In genomic region chr12:131911251-131911650, GRCh38 we compare ENCODE assay signal across 22 cellular contexts. TPM values are rescaled to one million over a fixed set of nuclear protein-coding genes. Genes with fewer than 3 reads are reported as not detected.
DNase-seq lines count a peak whose midpoint lies in the region; ATAC-seq, FAIRE-seq and TF ChIP-seq lines count a peak whose summit lies in the region.
"Had no signal": no experiment of that assay in that cellular context is flagged by ENCODE, and none has a peak within 500 bp of the region (broad histone marks: within the 10 kb centered on the region; RNA-seq: fewer than 3 reads in every experiment).

No MANE protein-coding gene starts in this region.

- 98% methylated on average over 11 of the region's 12 CpGs for WGBS in smooth muscle cell (ENCODE audit: low lambda C conversion rate)

- no peaks in the 10 kb centered on the region for H3F3A ChIP-seq in smooth muscle cell (ENCODE audit: low read depth)

- H3K9ac ChIP-seq in kidney (ENCODE audit: low read length in 2 of 2) = no peak overlapping the region
- H3K9ac ChIP-seq in smooth muscle cell (ENCODE audit: low read depth) = no peak overlapping the region

- no peak overlapping the region for H3K4me3 ChIP-seq in GM06990 (replicated peaks; ENCODE audit: low read depth, low read length)
- no peak overlapping the region for H3K4me3 ChIP-seq in kidney (ENCODE audit: low read length in 2 of 2)
- H3K4me3 ChIP-seq in smooth muscle cell = no peak overlapping the region
- H3K4me3 ChIP-seq: Peyer's patch had no signal

- peak overlapping the region; percentile 4 for H3K4me2 ChIP-seq in smooth muscle cell

- peaks cover 26% of the 10 kb centered on the region for H4K20me1 ChIP-seq in smooth muscle cell (ENCODE audit: low read depth)

- H3K27ac ChIP-seq in kidney (ENCODE audit: low read depth in 2 of 2, low read length in 2 of 2) (no peak overlapping the region), smooth muscle cell (ENCODE audit: low read depth) (peak overlapping the region; percentile 66)
- H3K27ac ChIP-seq: Peyer's patch had no signal

- H3K27me3 ChIP-seq in GM06990 (replicated peaks; ENCODE audit: control insufficient read depth, insufficient read depth, low read length) (no peaks in the 10 kb centered on the region), smooth muscle cell (ENCODE audit: low read depth) (no peaks in the 10 kb centered on the region)
- H3K27me3 ChIP-seq: Peyer's patch had no signal

- H2AFZ ChIP-seq in smooth muscle cell (ENCODE audit: low read depth) = no peak overlapping the region

- ATAC-seq in Right ventricle myocardium inferior (no peak), left cardiac atrium (no peak), HG02938 (IDR thresholded peaks at IDR 0.05; ENCODE audit: unreplicated experiment) (no peak)
- ATAC-seq: HepG2 had no signal

- H3K9me3 ChIP-seq in kidney (ENCODE audit: control insufficient read depth in 1 of 2, low read length in 2 of 2) (no peaks in the 10 kb centered on the region), smooth muscle cell (replicated peaks; ENCODE audit: low read depth) (no peaks in the 10 kb centered on the region)
- H3K9me3 ChIP-seq: Peyer's patch had no signal

- intact Hi-C loops in Right ventricle myocardium inferior (cut with DNase I) (no loop called here), left cardiac atrium (cut with DNase I) (no loop called here), kidney (cut with DNase I) (no loop called here)

- no peaks in the 10 kb centered on the region for H3K79me2 ChIP-seq in smooth muscle cell (ENCODE audit: low read depth)

- DNase-seq in Right ventricle myocardium inferior (ENCODE audit: missing footprints) = peak; percentile 32
- no peak for DNase-seq in left cardiac atrium
- DNase-seq in GM06990 (ENCODE audit: extremely low read depth, insufficient read length) = peak; percentile 5
- DNase-seq in kidney = peak; percentile 56
- DNase-seq in smooth muscle cell (lab: John Stamatoyannopoulos, UW; ENCODE audit: unreplicated experiment) = no peak
- DNase-seq in NCI-H526 treated with DMSO at 0.1 percent for 48 hours (lab: John Stamatoyannopoulos, UW) = no peak
- DNase-seq: 8988T; AML-193; CD4-positive, CD25-positive, alpha-beta regulatory T cell; GF-D8; H7; HFFc6; KG1; NCI-H1105; NCI-H2029 treated with DMSO at 0.1 percent for 48 hours; NCI-H2171; NCI-H345; NCI-H524; NCI-H82; Peyer's patch had no signal

- FAIRE-seq in kidney (lab: Jason Lieb, UNC) = no peak
- FAIRE-seq: HepG2 had no signal

- H3K4me1 ChIP-seq in kidney (ENCODE audit: control insufficient read depth in 1 of 2, insufficient read depth in 1 of 2, low read depth in 1 of 2, low read length in 2 of 2) (no peaks in the 10 kb centered on the region), smooth muscle cell (ENCODE audit: low read depth) (no peaks in the 10 kb centered on the region)

- H3K36me3 ChIP-seq in GM06990 (ENCODE audit: control insufficient read depth, insufficient read depth, low read length) = peaks cover 11% of the 10 kb centered on the region
- H3K36me3 ChIP-seq in kidney (ENCODE audit: control insufficient read depth in 1 of 2, insufficient read depth in 2 of 2, low read length in 2 of 2) = peaks cover 10 to 46% of the 10 kb centered on the region in 2 donors
- no peaks in the 10 kb centered on the region for H3K36me3 ChIP-seq in smooth muscle cell (ENCODE audit: low read depth)

- TF ChIP-seq CTCF in GM06990 (IDR thresholded peaks at IDR 0.05; ENCODE audit: insufficient read depth, low read length, poor library complexity, severe bottlenecking) = no peak
- TF ChIP-seq CTCF in kidney (IDR thresholded peaks at IDR 0.05; ENCODE audit: borderline replicate concordance, extremely low read depth, insufficient read depth) = no peak
- TF ChIP-seq CTCF in smooth muscle cell (IDR thresholded peaks at IDR 0.05; ENCODE audit: borderline replicate concordance, insufficient read depth, poor library complexity, severe bottlenecking) = no peak

RNA-seq across cellular contexts. Expression of gene ULK1, which starts 16.8 kb away (rescaled TPM):
- total RNA-seq in Right ventricle myocardium inferior = 49.3 TPM
- total RNA-seq in left cardiac atrium = 10 to 100 TPM; 27.6 to 34.5 TPM
- 33.4 TPM for total RNA-seq in kidney
- polyA plus RNA-seq in kidney (ENCODE audit: insufficient read depth, low read depth, low replicate concordance) = 11.4 TPM
- total RNA-seq in smooth muscle cell = 8.1 and 10.5 TPM in 2 replicates
- polyA plus RNA-seq in smooth muscle cell = 8.5 and 19.9 TPM in 2 replicates

RNA-seq across cellular contexts. Expression of gene PUS1, which starts 17.8 kb away (rescaled TPM):
- total RNA-seq in Right ventricle myocardium inferior (9.4 TPM), left cardiac atrium (10 to 100 TPM in 1 of 2 donors, 1 to 10 TPM in 1; 7.7 to 19.2 TPM), kidney (28.8 TPM), smooth muscle cell (2.6 and 22.2 TPM in 2 replicates)
- polyA plus RNA-seq in kidney (ENCODE audit: insufficient read depth, low read depth, low replicate concordance) (16.1 TPM), smooth muscle cell (6.6 and 18.5 TPM in 2 replicates)

RNA-seq across cellular contexts. Expression of gene EP400, which starts 38.5 kb away (rescaled TPM):
- total RNA-seq in Right ventricle myocardium inferior = 13.9 TPM
- total RNA-seq in left cardiac atrium = 10 to 100 TPM; 15.7 to 21.1 TPM
- 44.7 TPM for total RNA-seq in kidney
- 7.5 TPM for polyA plus RNA-seq in kidney (ENCODE audit: insufficient read depth, low read depth, low replicate concordance)
- 10.9 and 13.6 TPM in 2 replicates for total RNA-seq in smooth muscle cell
- 6.6 and 9.8 TPM in 2 replicates for polyA plus RNA-seq in smooth muscle cell

Comparison
In these comparisons a context has a peak if more than half of its experiments do, and no peak if none do; other contexts are left out.
1. DNase-seq: peak in Right ventricle myocardium inferior (single experiment), GM06990 (single experiment) and kidney (single experiment); none in left cardiac atrium (single experiment), smooth muscle cell (single experiment) and NCI-H526 treated with DMSO at 0.1 percent for 48 hours (single experiment).